9 cellular contexts compared by ENCODE assay signal in genomic region chr20:44069203-44069931, GRCh38.
A peak's percentile ranks its signal among the peaks of the same experiment; 100 is the strongest.
DNase-seq lines count a peak whose midpoint lies in the region; FAIRE-seq and TF ChIP-seq lines count a peak whose summit lies in the region.
"Had no signal": no experiment of that assay in that cellular context is flagged by ENCODE, and none has a peak within 500 bp of the region (broad histone marks: within the 10 kb centered on the region; RNA-seq: fewer than 3 reads in every experiment).

No MANE protein-coding gene starts in this region.

- H3K4me1 ChIP-seq in MM.1S (ENCODE audit: low read length) = peaks cover 42% of the 10 kb centered on the region

- peaks cover 34% of the 10 kb centered on the region for H3F3A ChIP-seq in MM.1S (ENCODE audit: insufficient read depth, low read length)

- 0 out of 2 replicates have a peak, but pooled peaks cover 3% of the 10 kb centered on the region for H3K79me2 ChIP-seq in MM.1S (ENCODE audit: low read length)

- H3K9ac ChIP-seq in MM.1S (ENCODE audit: low read length) = peak overlapping the region; percentile 100

- no peak overlapping the region for H2AFZ ChIP-seq in MM.1S (ENCODE audit: low read length)

- H3K27ac ChIP-seq in MM.1S (ENCODE audit: low read length) = peak overlapping the region; percentile 99
- no peak overlapping the region for H3K27ac ChIP-seq in WERI-Rb-1

- H3K36me3 ChIP-seq in MM.1S (replicated peaks; ENCODE audit: insufficient read depth, low read length) (no peaks in the 10 kb centered on the region), WERI-Rb-1 (no peaks in the 10 kb centered on the region)

- DNase-seq in GM19239 (ENCODE audit: insufficient read length, low spot score) = peak; percentile 50
- peak; percentile 97 for DNase-seq in MM.1S
- peak; percentile 67 to 68 for DNase-seq in activated T-cell treated with anti-CD3 and anti-CD28 coated beads, Interleukin-2, amount 50 U/mL, for 48 hours
- peak; percentile 26 to 46 (median 26) for DNase-seq in stimulated activated CD4-positive, alpha-beta T cell treated with anti-CD3 and anti-CD28 coated beads, Interleukin-12 subunit alpha, Interleukin-12 subunit beta, amount 100 ng/mL, for 48 hours (ENCODE audit: low read depth in 2 of 3, low spot score in 1 of 3)
- no peak for DNase-seq in NCI-H1105 (lab: John Stamatoyannopoulos, UW)
- no peak for DNase-seq in NCI-H1092 treated with DMSO at 0.1 percent for 48 hours (lab: John Stamatoyannopoulos, UW)
- no peak for DNase-seq in AG08396 (ENCODE audit: low spot score)
- DNase-seq in WERI-Rb-1 = no peak

- H4K20me1 ChIP-seq in MM.1S (ENCODE audit: insufficient read depth, low read length) = no peaks in the 10 kb centered on the region

- TF ChIP-seq CTCF in MM.1S (IDR thresholded peaks at IDR 0.05; ENCODE audit: low read length) = no peak
- TF ChIP-seq CTCF in WERI-Rb-1 (IDR thresholded peaks at IDR 0.05; ENCODE audit: low read depth, low read length) = no peak

- H3K9me3 ChIP-seq in MM.1S (replicated peaks; ENCODE audit: insufficient read depth, low read length) = no peaks in the 10 kb centered on the region
- H3K9me3 ChIP-seq in WERI-Rb-1 (ENCODE audit: severe bottlenecking) = no peaks in the 10 kb centered on the region

- peak overlapping the region; percentile 100 for H3K4me2 ChIP-seq in MM.1S (ENCODE audit: low read depth, low read length)

- peak; percentile 97 for FAIRE-seq in GM19239 (lab: Jason Lieb, UNC)
- FAIRE-seq: endometrium had no signal

- H3K4me3 ChIP-seq in MM.1S (ENCODE audit: low read length) = peak overlapping the region; percentile 64
- H3K4me3 ChIP-seq in WERI-Rb-1 (ENCODE audit: low read depth, low read length) = no peak overlapping the region

- H3K9me2 ChIP-seq in MM.1S (replicated peaks; ENCODE audit: insufficient read depth, low read length) = no peaks in the 10 kb centered on the region

- no peaks in the 10 kb centered on the region for H3K27me3 ChIP-seq in MM.1S (replicated peaks; ENCODE audit: insufficient read depth, low read length)
- H3K27me3 ChIP-seq in WERI-Rb-1 (ENCODE audit: insufficient read depth, low read depth, severe bottlenecking) = peaks cover 88% of the 10 kb centered on the region

Comparison
In these comparisons a context has a peak if more than half of its experiments do, and no peak if none do; other contexts are left out.
1. DNase-seq: peak in GM19239 (single experiment), MM.1S (single experiment), activated T-cell treated with anti-CD3 and anti-CD28 coated beads, Interleukin-2, amount 50 U/mL, for 48 hours (2 of 2) and stimulated activated CD4-positive, alpha-beta T cell treated with anti-CD3 and anti-CD28 coated beads, Interleukin-12 subunit alpha, Interleukin-12 subunit beta, amount 100 ng/mL, for 48 hours (3 of 3); none in NCI-H1105 (single experiment), NCI-H1092 treated with DMSO at 0.1 percent for 48 hours (single experiment), AG08396 (single experiment) and WERI-Rb-1 (single experiment).